Comparison of ENCODE assay signal across 8 cellular contexts in the genomic region with DNA sequence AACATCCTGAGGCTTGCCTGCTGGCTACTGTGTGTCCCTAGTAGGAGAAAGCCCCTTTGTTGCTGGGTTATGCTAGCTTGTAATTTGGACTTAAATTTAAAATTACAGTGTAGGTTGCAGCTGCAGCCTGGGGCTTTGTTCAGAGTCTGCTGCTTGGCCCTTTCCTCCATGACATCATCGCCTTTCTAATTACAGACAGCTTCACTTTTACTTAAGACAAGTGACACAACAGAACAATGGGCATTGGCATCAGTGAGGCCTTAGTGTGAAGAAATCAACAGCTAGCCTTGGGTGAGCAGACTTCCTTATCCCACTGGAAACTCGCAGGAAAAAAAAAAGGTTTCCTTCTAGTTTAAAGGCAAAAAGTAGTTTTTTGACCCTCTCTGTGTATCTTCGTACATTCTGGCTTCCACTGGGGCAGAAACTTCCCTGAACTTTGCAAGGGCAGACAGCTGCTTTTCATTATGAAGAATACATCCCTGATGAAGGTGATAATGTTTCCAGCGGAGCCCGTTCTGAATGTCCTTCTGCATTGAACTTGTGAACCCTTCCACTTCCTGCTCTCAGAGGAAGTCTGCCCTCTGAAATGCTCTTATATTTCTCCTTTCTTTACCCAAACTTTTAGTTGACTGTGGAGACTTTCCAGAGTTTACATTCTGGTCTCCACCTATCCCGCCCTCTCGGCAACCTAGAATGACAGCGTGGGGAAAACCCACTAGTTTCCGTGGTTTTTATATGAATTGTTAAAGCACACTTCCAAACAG.
DNase-seq lines count a peak whose midpoint lies in the region; ATAC-seq and TF ChIP-seq lines count a peak whose summit lies in the region.

No MANE protein-coding gene starts in this region.

- H3K4me1 ChIP-seq in OCI-LY7 (ENCODE audit: insufficient read depth, low read length, poor library complexity, severe bottlenecking) (no peaks in the 10 kb centered on the region), endodermal cell (ENCODE audit: control insufficient read depth, insufficient read depth, low read length) (peaks cover 5% of the 10 kb centered on the region)

- no TSS peak for BruUV-seq in OCI-LY7 (replicated peaks; lab: Mats Ljungman, UMichigan)

- H3K4me3 Mint-ChIP-seq in endodermal cell (no peak overlapping the region), osteocyte (ENCODE audit: unreplicated experiment) (no peak overlapping the region)

- DNase-seq in GM03348 (ENCODE audit: low spot score): peak; percentile 10
- DNase-seq in OCI-LY7 (ENCODE audit: low spot score): peak; percentile 4
- DNase-seq in endodermal cell: no peak
- no peak for DNase-seq in osteocyte (ENCODE audit: extremely low spot score, unreplicated experiment)
- no peak for DNase-seq in GDM1 (lab: John Stamatoyannopoulos, UW)
- DNase-seq in GM10248 (ENCODE audit: extremely low spot score): no peak

- H3K9me3 ChIP-seq in OCI-LY7 (ENCODE audit: low read length) (no peaks in the 10 kb centered on the region), endodermal cell (ENCODE audit: control insufficient read depth, low read length) (no peaks in the 10 kb centered on the region)

- H3K27ac ChIP-seq in OCI-LY7 (ENCODE audit: low read depth, low read length, poor library complexity, severe bottlenecking) (no peak overlapping the region), endodermal cell (ENCODE audit: low read depth, low read length) (peak overlapping the region; percentile 89)

- intact Hi-C loops in OCI-LY7 (cut with micrococcal nuclease; ENCODE audit: unreplicated experiment): loop anchor here (10.0 kb wide), 1 partner anchor 57 kb away; no protein-coding TSS in a partner anchor

- ATAC-seq in GM21526 (IDR thresholded peaks at IDR 0.05; ENCODE audit: low FRiP score, unreplicated experiment) (no peak), HG03025 (IDR thresholded peaks at IDR 0.05; ENCODE audit: low FRiP score, unreplicated experiment) (no peak)

- H3K79me2 ChIP-seq in OCI-LY7 (ENCODE audit: insufficient read depth, low read depth, low read length): no peaks in the 10 kb centered on the region

- H3K4me1 Mint-ChIP-seq in endodermal cell (peaks cover 26% of the 10 kb centered on the region), osteocyte (ENCODE audit: unreplicated experiment) (peaks cover 38% of the 10 kb centered on the region)

- H2AFZ ChIP-seq in OCI-LY7 (ENCODE audit: low read length): peak overlapping the region; percentile 54; the same call in 1 of the 2 replicates

- WGBS in endodermal cell (ENCODE audit: insufficient coverage in 1 of 2, insufficient read length in 1 of 2), 2 experiments: 88 to 90% methylated on average over 2 to 8 of the region's 9 CpGs

- H3K27me3 ChIP-seq in endodermal cell (ENCODE audit: control insufficient read depth, insufficient read depth, low read length, poor library complexity, severe bottlenecking): no peaks in the 10 kb centered on the region

- H3K9ac ChIP-seq in endodermal cell (ENCODE audit: extremely low read depth, low read length, poor library complexity, severe bottlenecking): no peak overlapping the region

- TF ChIP-seq CTCF in OCI-LY7 (conservative IDR thresholded peaks at IDR 0.05; ENCODE audit: low read length): no peak
- TF ChIP-seq CTCF in endodermal cell (conservative IDR thresholded peaks at IDR 0.05): no peak
- TF ChIP-seq CTCF in osteocyte (IDR thresholded peaks at IDR 0.05): no peak
- no peak for TF ChIP-seq CTCF in GM10248 (IDR thresholded peaks at IDR 0.05; ENCODE audit: control extremely low read depth, extremely low read depth, low read depth, missing control alignments)

- H3K4me3 ChIP-seq in OCI-LY7 (ENCODE audit: low read depth, low read length, poor library complexity, severe bottlenecking) (no peak overlapping the region), endodermal cell (ENCODE audit: low read length) (no peak overlapping the region)

- H3K36me3 ChIP-seq in OCI-LY7 (ENCODE audit: insufficient read depth, low read length): no peaks in the 10 kb centered on the region
- no peaks in the 10 kb centered on the region for H3K36me3 ChIP-seq in endodermal cell (ENCODE audit: control insufficient read depth, insufficient read depth, low read length)

- POLR2A ChIA-PET in OCI-LY7 (lab: Charles Lee) (interaction anchor here (0.8 kb wide), 1 partner anchor 10 kb away, joined by 3 read pairs; no protein-coding TSS in a partner anchor), GM10248 (lab: Yijun Ruan, JAX) (no interaction called here)

- H3K36me3 Mint-ChIP-seq in endodermal cell (ENCODE audit: low read depth): no peaks in the 10 kb centered on the region
- H3K36me3 Mint-ChIP-seq in osteocyte (ENCODE audit: unreplicated experiment): no peaks in the 10 kb centered on the region

- H3K27me3 Mint-ChIP-seq in endodermal cell (ENCODE audit: insufficient read depth) (no peaks in the 10 kb centered on the region), osteocyte (ENCODE audit: unreplicated experiment) (no peaks in the 10 kb centered on the region)

- no peaks in the 10 kb centered on the region for H3K9me2 ChIP-seq in OCI-LY7 (ENCODE audit: insufficient read depth, low read length)

- CTCF ChIA-PET in OCI-LY7 (lab: Charles Lee; ENCODE audit: unreplicated experiment): no interaction called here
- CTCF ChIA-PET in GM10248 (lab: Yijun Ruan, JAX): no interaction called here

- no peak overlapping the region for H3K4me2 ChIP-seq in OCI-LY7 (ENCODE audit: low read length)

- H3K27ac Mint-ChIP-seq in endodermal cell (no peak overlapping the region), osteocyte (ENCODE audit: unreplicated experiment) (peak overlapping the region; percentile 90)

- no peaks in the 10 kb centered on the region for H4K20me1 ChIP-seq in OCI-LY7 (ENCODE audit: insufficient read depth, low read length)

- H3K9me3 Mint-ChIP-seq in endodermal cell (peaks cover 58% of the 10 kb centered on the region), osteocyte (ENCODE audit: unreplicated experiment) (peaks cover 12% of the 10 kb centered on the region)

Comparison
In these comparisons a context has a peak if more than half of its experiments do, and no peak if none do; other contexts are left out.
1. DNase-seq: peak in GM03348 (single experiment) and OCI-LY7 (single experiment); none in endodermal cell (single experiment), osteocyte (single experiment), GDM1 (single experiment) and GM10248 (single experiment).